Comparison of ENCODE assay signal across 20 cellular contexts in the genomic region with DNA sequence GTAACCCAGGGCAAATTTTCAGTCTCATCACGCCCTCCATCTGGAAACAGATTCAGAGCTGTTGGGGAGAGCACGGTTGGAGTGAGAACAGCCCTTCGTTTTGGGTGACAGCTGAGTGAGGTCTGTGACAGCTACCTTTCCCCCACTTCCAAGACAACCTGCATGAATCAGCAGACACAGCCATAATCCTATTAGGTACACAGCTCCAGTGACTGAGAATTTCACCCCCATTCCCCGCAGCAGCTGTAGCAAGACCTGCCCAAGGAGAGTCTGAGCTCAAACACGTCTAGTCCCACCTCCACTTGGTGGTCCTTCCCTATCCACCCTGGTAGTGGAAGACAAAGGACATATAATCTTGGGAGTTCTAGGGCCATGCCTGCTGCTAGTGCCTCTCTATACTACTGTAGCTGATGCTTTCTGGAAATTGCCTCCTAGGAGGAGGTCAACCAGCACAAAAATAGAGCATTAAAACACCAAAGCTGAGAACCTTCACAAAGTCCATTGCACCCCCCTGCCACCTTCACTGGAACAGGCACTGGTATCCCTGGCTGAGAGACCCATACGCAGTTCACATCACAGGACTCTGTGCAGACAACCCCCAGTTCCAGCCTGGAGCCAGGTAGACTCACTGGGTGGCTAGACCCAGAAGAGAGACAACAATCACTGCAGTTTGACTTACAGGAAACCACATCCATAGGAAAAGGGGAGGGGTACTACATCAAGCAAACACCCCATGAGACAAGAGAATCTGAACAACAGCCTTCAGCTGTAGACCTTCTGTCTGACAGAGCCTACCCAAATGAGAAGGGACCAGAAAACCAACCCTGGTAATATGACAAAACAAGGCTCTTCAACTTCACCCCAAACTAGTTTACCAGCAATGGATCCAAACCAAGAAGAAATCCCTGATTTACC.
A peak's percentile ranks its signal among the peaks of the same experiment; 100 is the strongest.
DNase-seq lines count a peak whose midpoint lies in the region; ATAC-seq, FAIRE-seq and TF ChIP-seq lines count a peak whose summit lies in the region.
"Had no signal": no experiment of that assay in that cellular context is flagged by ENCODE, and none has a peak within 500 bp of the region (broad histone marks: within the 10 kb centered on the region; RNA-seq: fewer than 3 reads in every experiment).

No MANE protein-coding gene starts in this region.

- no CpG with 5 or more reads among the region's 6 CpGs for WGBS in neuronal stem cell (ENCODE audit: extremely low coverage in 2 of 2, insufficient read length in 2 of 2, insufficient replicate concordance in 1 of 2), 2 donors

- H3K23ac ChIP-seq in neuronal stem cell (ENCODE audit: low read depth, low read length, poor library complexity) = no peak overlapping the region

- peaks cover 0 to 7% of the 10 kb centered on the region in 2 donors for H3K4me1 ChIP-seq in neuronal stem cell (ENCODE audit: control insufficient read depth in 2 of 2, insufficient read depth in 1 of 2, low read depth in 1 of 2, low read length in 2 of 2)

- DNase-seq in activated naive CD4-positive, alpha-beta T cell treated with anti-CD3 and anti-CD28 coated beads, Interleukin-2, amount 10 ng/mL, durations not matched to agents 7 days and 5 days = no peak
- no peak for DNase-seq in activated naive CD4-positive, alpha-beta T cell treated with anti-CD3 and anti-CD28 coated beads, Interleukin-2, amount 50 U/mL, for 16 hours
- DNase-seq in NCI-H82 (lab: John Stamatoyannopoulos, UW) (peak; percentile 92), neuronal stem cell (ENCODE audit: low spot score) (no peak), D721Med (ENCODE audit: insufficient read length, low spot score) (no peak)
- peak; percentile 27 for DNase-seq in central memory CD4-positive, alpha-beta T cell
- DNase-seq: BE2C, DMS79, H9, NCI-H1436, NCI-H2029 treated with DMSO at 0.1 percent for 48 hours, NCI-H2171 treated with DMSO at 0.1 percent for 48 hours, NCI-H446 treated with DMSO at 0.1 percent for 48 hours, NCI-H774, PC-3, SIG-M5 had no signal

- H3K36me3 Mint-ChIP-seq in activated naive CD4-positive, alpha-beta T cell treated with anti-CD3 and anti-CD28 coated beads, Interleukin-2, amount 10 ng/mL, durations not matched to agents 7 days and 5 days = peaks cover 15% of the 10 kb centered on the region

- H2BK12ac ChIP-seq in neuronal stem cell (ENCODE audit: low read length) = no peak overlapping the region

- H3K14ac ChIP-seq in neuronal stem cell (ENCODE audit: low read length) = no peak overlapping the region

- H2AFZ ChIP-seq in neuronal stem cell (ENCODE audit: low read length) = no peak overlapping the region

- no peak for FAIRE-seq in D721Med (lab: Jason Lieb, UNC)

- H3K27me3 Mint-ChIP-seq in activated naive CD4-positive, alpha-beta T cell treated with anti-CD3 and anti-CD28 coated beads, Interleukin-2, amount 10 ng/mL, durations not matched to agents 7 days and 5 days = peaks cover 6% of the 10 kb centered on the region
- H3K27me3 Mint-ChIP-seq: CD8-positive, alpha-beta memory T cell had no signal

- H3K4me2 ChIP-seq in neuronal stem cell (ENCODE audit: insufficient read depth, low read length, poor library complexity, severe bottlenecking) = no peak overlapping the region

- no peak overlapping the region for H2BK15ac ChIP-seq in neuronal stem cell (ENCODE audit: low read length)

- H2AK5ac ChIP-seq in neuronal stem cell (ENCODE audit: low read depth, low read length) = no peak overlapping the region

- H3K27me3 ChIP-seq in neuronal stem cell (ENCODE audit: control insufficient read depth in 3 of 3, insufficient read depth in 3 of 3, low read depth in 1 of 3, low read length in 3 of 3) = no peaks in the 10 kb centered on the region
- H3K27me3 ChIP-seq: BE2C had no signal

- H3K36me3 ChIP-seq in neuronal stem cell (replicated peaks in 1 of 2; ENCODE audit: control insufficient read depth in 2 of 2, insufficient read depth in 2 of 2, low read length in 2 of 2) = no peaks in the 10 kb centered on the region
- H3K36me3 ChIP-seq: BE2C had no signal

- H4K91ac ChIP-seq in neuronal stem cell (ENCODE audit: low read depth, low read length, poor library complexity) = no peak overlapping the region

- ATAC-seq in GM18909 (IDR thresholded peaks at IDR 0.05; ENCODE audit: poor library complexity, unreplicated experiment) (no peak), GM18861 (IDR thresholded peaks at IDR 0.05; ENCODE audit: unreplicated experiment) (no peak)
- ATAC-seq: PC-3 had no signal

- peak overlapping the region; percentile 82 for H4K8ac ChIP-seq in neuronal stem cell (ENCODE audit: low read depth, low read length)

- TF ChIP-seq CTCF in D721Med (IDR thresholded peaks at IDR 0.05; ENCODE audit: insufficient read depth, missing control alignments) = no peak

- no peak overlapping the region for H3K9ac ChIP-seq in neuronal stem cell (ENCODE audit: low read depth, low read length, poor library complexity)

- no peak overlapping the region for H3K4ac ChIP-seq in neuronal stem cell (ENCODE audit: low read length)

- CTCF ChIA-PET in activated naive CD4-positive, alpha-beta T cell treated with anti-CD3 and anti-CD28 coated beads, Interleukin-2, amount 10 ng/mL, durations not matched to agents 7 days and 5 days (lab: Charles Lee) = no interaction called here

- H3K18ac ChIP-seq in neuronal stem cell (ENCODE audit: low read length) = peak overlapping the region; percentile 1

- H3K4me3 ChIP-seq in neuronal stem cell (ENCODE audit: low read length in 2 of 2) = no peak overlapping the region

- H3K9me3 Mint-ChIP-seq in activated naive CD4-positive, alpha-beta T cell treated with anti-CD3 and anti-CD28 coated beads, Interleukin-2, amount 10 ng/mL, durations not matched to agents 7 days and 5 days = peaks cover 19% of the 10 kb centered on the region

- H3K27ac Mint-ChIP-seq in activated naive CD4-positive, alpha-beta T cell treated with anti-CD3 and anti-CD28 coated beads, Interleukin-2, amount 10 ng/mL, durations not matched to agents 7 days and 5 days = peak overlapping the region; percentile 49

- no peak overlapping the region for H3K27ac ChIP-seq in neuronal stem cell (replicated peaks; ENCODE audit: low read length)
- H3K27ac ChIP-seq: RWPE1 had no signal

- H2BK120ac ChIP-seq in neuronal stem cell (ENCODE audit: low read depth, low read length) = no peak overlapping the region

- H3K9me3 ChIP-seq in neuronal stem cell (replicated peaks in 1 of 2; ENCODE audit: control insufficient read depth in 2 of 2, insufficient read depth in 1 of 2, low read depth in 1 of 2, low read length in 2 of 2) = no peaks in the 10 kb centered on the region
- H3K9me3 ChIP-seq: BE2C had no signal

- H2BK5ac ChIP-seq in neuronal stem cell (ENCODE audit: low read length) = no peak overlapping the region

- no peaks in the 10 kb centered on the region for H3K79me1 ChIP-seq in neuronal stem cell (ENCODE audit: low read depth, low read length)

- H3K4me3 Mint-ChIP-seq in activated naive CD4-positive, alpha-beta T cell treated with anti-CD3 and anti-CD28 coated beads, Interleukin-2, amount 10 ng/mL, durations not matched to agents 7 days and 5 days = no peak overlapping the region
- H3K4me3 Mint-ChIP-seq: H9 had no signal

- peaks cover 21% of the 10 kb centered on the region for H3K4me1 Mint-ChIP-seq in activated naive CD4-positive, alpha-beta T cell treated with anti-CD3 and anti-CD28 coated beads, Interleukin-2, amount 10 ng/mL, durations not matched to agents 7 days and 5 days

Comparison
In these comparisons a context has a peak if more than half of its experiments do, and no peak if none do; other contexts are left out.
1. DNase-seq: peak in NCI-H82 (single experiment) and central memory CD4-positive, alpha-beta T cell (single experiment); none in activated naive CD4-positive, alpha-beta T cell treated with anti-CD3 and anti-CD28 coated beads, Interleukin-2, amount 10 ng/mL, durations not matched to agents 7 days and 5 days (single experiment), activated naive CD4-positive, alpha-beta T cell treated with anti-CD3 and anti-CD28 coated beads, Interleukin-2, amount 50 U/mL, for 16 hours (single experiment), neuronal stem cell (single experiment) and D721Med (single experiment).